In genomic region chr1:1315435-1315901, GRCh38 we compare ENCODE assay signal across 25 cellular contexts. TPM values are rescaled to one million over a fixed set of nuclear protein-coding genes. Genes with fewer than 3 reads are reported as not detected.
A peak's percentile ranks its signal among the peaks of the same experiment; 100 is the strongest.
DNase-seq lines count a peak whose midpoint lies in the region; ATAC-seq and TF ChIP-seq lines count a peak whose summit lies in the region.
"Had no signal": no experiment of that assay in that cellular context is flagged by ENCODE, and none has a peak within 500 bp of the region (broad histone marks: within the 10 kb centered on the region; RNA-seq: fewer than 3 reads in every experiment).

No MANE protein-coding gene starts in this region.

- intact Hi-C loops in uterus (cut with DNase I; ENCODE audit: low total_unique reads) = no loop called here
- intact Hi-C loops in posterior vena cava (cut with DNase I) = no loop called here

- H3K4me1 ChIP-seq in HUES64 (ENCODE audit: insufficient read depth, low read length) = peaks cover 11% of the 10 kb centered on the region
- H3K4me1 ChIP-seq in uterus = peaks cover 19 to 21% of the 10 kb centered on the region in 2 donors
- H3K4me1 ChIP-seq: colonic mucosa had no signal

- no peak for ATAC-seq in HG02588 (IDR thresholded peaks at IDR 0.05; ENCODE audit: unreplicated experiment)
- ATAC-seq: CD8-positive, alpha-beta T cell had no signal

- no peaks in the 10 kb centered on the region for H3K27me3 ChIP-seq in HUES64 (ENCODE audit: insufficient read depth, low read length)
- H3K27me3 ChIP-seq in WERI-Rb-1 (ENCODE audit: insufficient read depth, low read depth, severe bottlenecking) = no peaks in the 10 kb centered on the region
- no peaks in the 10 kb centered on the region for H3K27me3 ChIP-seq in uterus
- H3K27me3 ChIP-seq: colonic mucosa, esophagus squamous epithelium, testis had no signal

- peak; percentile 87 for DNase-seq in WERI-Rb-1
- peak; percentile 75 for DNase-seq in iPS-NIHi11 (ENCODE audit: low spot score)
- DNase-seq in uterus = peak in 1 of 2 donors; percentile 70
- DNase-seq in AG08396 (ENCODE audit: low spot score) = no peak
- DNase-seq in posterior vena cava (ENCODE audit: low spot score) = no peak
- DNase-seq: activated CD4-positive, alpha-beta T cell treated with anti-CD3 and anti-CD28 coated beads, Interleukin-2, amount 10 ng/mL, durations not matched to agents 7 days and 5 days; activated naive CD4-positive, alpha-beta T cell treated with anti-CD3 and anti-CD28 coated beads, Interleukin-2, amount 50 U/mL, for 16 hours; amygdala; CD8-positive, alpha-beta T cell; colonic mucosa; esophagus squamous epithelium; KG1; kidney glomerular epithelial cell; mammary epithelial cell; NCI-H1436; NCI-H2107; NCI-H526; retina; RPMI8226; T-helper 2 cell; testis had no signal

- no peak for TF ChIP-seq POLR2A in uterus (IDR thresholded peaks at IDR 0.05)

- TF ChIP-seq CTCF in WERI-Rb-1 (IDR thresholded peaks at IDR 0.05; ENCODE audit: low read depth, low read length) (no peak), uterus (IDR thresholded peaks at IDR 0.05) (no peak)

- H3K27ac ChIP-seq in HUES64 (ENCODE audit: low read depth, low read length) (peak overlapping the region; percentile 86), WERI-Rb-1 (peak overlapping the region; percentile 76), uterus (peak overlapping the region; percentile 91 to 96)
- H3K27ac ChIP-seq: colonic mucosa, SK-N-MC, testis had no signal

- 23% methylated on average over 5 of the region's 22 CpGs for WGBS in HUES64

- peak overlapping the region; percentile 73 for H3K9ac ChIP-seq in HUES64 (ENCODE audit: low read depth, low read length)

- H3K9me3 ChIP-seq in HUES64 (ENCODE audit: insufficient read depth, low read depth, low read length) (no peaks in the 10 kb centered on the region), WERI-Rb-1 (ENCODE audit: severe bottlenecking) (no peaks in the 10 kb centered on the region), uterus (no peaks in the 10 kb centered on the region)
- H3K9me3 ChIP-seq: colonic mucosa, esophagus squamous epithelium, testis had no signal

- H3K4me3 ChIP-seq in HUES64 (ENCODE audit: low read length) (peak overlapping the region; percentile 23; the same call in 1 of the 2 replicates), WERI-Rb-1 (ENCODE audit: low read depth, low read length) (no peak overlapping the region), uterus (no peak overlapping the region)
- H3K4me3 ChIP-seq: colonic mucosa, esophagus squamous epithelium, SK-N-MC, smooth muscle cell, testis had no signal

- H3K36me3 ChIP-seq in HUES64 (ENCODE audit: insufficient read depth, low read length) = peaks cover 67% of the 10 kb centered on the region
- peaks cover 93% of the 10 kb centered on the region for H3K36me3 ChIP-seq in WERI-Rb-1
- no peaks in the 10 kb centered on the region for H3K36me3 ChIP-seq in uterus
- H3K36me3 ChIP-seq: colonic mucosa had no signal

RNA-seq across cellular contexts. Expression of gene PUSL1, which starts 7.1 kb away (rescaled TPM):
- 26.3 TPM for polyA plus RNA-seq in HUES64 (2013, experiment 1 of 2)
- 26.3 TPM for polyA plus RNA-seq in HUES64 (2013, experiment 2 of 2)
- total RNA-seq in uterus = 10 to 100 TPM; 14.7 to 34.1 (median 24.3) TPM
- 10 to 100 TPM in 1 of 2 donors, 1 to 10 TPM in 1; 8.3 to 10.5 TPM for total RNA-seq in posterior vena cava

RNA-seq across cellular contexts. Expression of gene ACAP3, which starts 7.7 kb away (rescaled TPM):
- polyA plus RNA-seq in HUES64 (2013, experiment 1 of 2) = 16.2 TPM
- 18.1 TPM for polyA plus RNA-seq in HUES64 (2013, experiment 2 of 2)
- total RNA-seq in uterus (10 to 100 TPM; 11.2 to 98.5 (median 44.0) TPM), posterior vena cava (10 to 100 TPM; 40.9 to 50.9 TPM)

RNA-seq across cellular contexts. Expression of gene INTS11, which starts 9.0 kb away (rescaled TPM):
- 74.1 TPM for polyA plus RNA-seq in HUES64 (2013, experiment 1 of 2)
- 76.3 TPM for polyA plus RNA-seq in HUES64 (2013, experiment 2 of 2)
- total RNA-seq in uterus (100 to 1,000 TPM in 2 of 4 donors, 10 to 100 TPM in 2; 45.6 to 277 (median 130) TPM), posterior vena cava (10 to 100 TPM; 61.8 to 65.6 TPM)

RNA-seq across cellular contexts. Expression of gene CPTP, which starts 9.1 kb away (rescaled TPM):
- 10.1 TPM for polyA plus RNA-seq in HUES64 (2013, experiment 1 of 2)
- polyA plus RNA-seq in HUES64 (2013, experiment 2 of 2) = 10.2 TPM
- total RNA-seq in uterus (10 to 100 TPM in 2 of 4 donors, 1 to 10 TPM in 2; 3.5 to 23.9 (median 16.4) TPM), posterior vena cava (10 to 100 TPM; 11.6 to 14.1 TPM)

RNA-seq across cellular contexts. Expression of gene TAS1R3, which starts 15.6 kb away (rescaled TPM):
- polyA plus RNA-seq in HUES64 (2013, experiment 1 of 2) = 0.10 TPM
- 0.13 TPM for polyA plus RNA-seq in HUES64 (2013, experiment 2 of 2)
- total RNA-seq in uterus (under 1 TPM in 2 of 4 donors, not detected in 2; 0.14 to 0.34 TPM), posterior vena cava (under 1 TPM in 1 of 2 donors, not detected in 1; 0.09 TPM)

Comparison
In these comparisons a context has a peak if more than half of its experiments do, and no peak if none do; other contexts are left out.
1. DNase-seq: peak in WERI-Rb-1 (single experiment) and iPS-NIHi11 (single experiment); none in AG08396 (single experiment) and posterior vena cava (single experiment).
2. Peak in every context shown above with its lines, with median percentiles within 50 percentile points of each other: H3K27ac ChIP-seq.